ENCODE assay signal across 10 cellular contexts in genomic region chr18:70036771-70037452, GRCh38.
A peak's percentile ranks its signal among the peaks of the same experiment; 100 is the strongest.
DNase-seq lines count a peak whose midpoint lies in the region; ATAC-seq and TF ChIP-seq lines count a peak whose summit lies in the region.
"Had no signal": no experiment of that assay in that cellular context is flagged by ENCODE, and none has a peak within 500 bp of the region (broad histone marks: within the 10 kb centered on the region; RNA-seq: fewer than 3 reads in every experiment).

No MANE protein-coding gene starts in this region.

- H3K27me3 ChIP-seq in dorsolateral prefrontal cortex = no peaks in the 10 kb centered on the region
- H3K27me3 ChIP-seq: BLaER1 treated with 17β-estradiol and CSF1 and Interleukin-3, amounts not matched to agents 10 nM and 100 nM; transverse colon had no signal

- intact Hi-C loops in dorsolateral prefrontal cortex (cut with DNase I) = no loop called here

- no peak overlapping the region for H3K4me3 ChIP-seq in GM12865 (ENCODE audit: low read depth, low read length)
- no peak overlapping the region for H3K4me3 ChIP-seq in dorsolateral prefrontal cortex
- H3K4me3 ChIP-seq: BLaER1 treated with 17β-estradiol and CSF1 and Interleukin-3, amounts not matched to agents 10 nM and 100 nM; transverse colon had no signal

- TF ChIP-seq CTCF in GM12865 (IDR thresholded peaks at IDR 0.05; ENCODE audit: insufficient read depth, low read depth, low read length, missing control alignments) = no peak
- TF ChIP-seq CTCF in dorsolateral prefrontal cortex (IDR thresholded peaks at IDR 0.05 in 54 of 56, conservative IDR thresholded peaks at IDR 0.05 in 2 of 56; ENCODE audit: low read depth in 1 of 56, partially characterized antibody in 56 of 56) = no peak

- ATAC-seq in GM19395 (IDR thresholded peaks at IDR 0.05; ENCODE audit: unreplicated experiment) (peak; percentile 99), HG02970 (IDR thresholded peaks at IDR 0.05; ENCODE audit: low FRiP score, unreplicated experiment) (peak; percentile 97)

- DNase-seq in GM12865 (ENCODE audit: low read depth) (peak; percentile 87), RPMI8226 (peak; percentile 90), SKM-1 treated with dmso at 0.1 percent for 144 hours (lab: John Stamatoyannopoulos, UW; ENCODE audit: unreplicated experiment) (no peak), dorsolateral prefrontal cortex (no peak), NCI-H748 treated with DMSO at 0.1 percent for 48 hours (lab: John Stamatoyannopoulos, UW) (no peak), MV-4-11 (lab: John Stamatoyannopoulos, UW) (no peak)
- DNase-seq: transverse colon had no signal

- H3K27ac ChIP-seq in dorsolateral prefrontal cortex = peak overlapping the region in 5 of 59 donors; percentile 1 to 44 (median 6)
- H3K27ac ChIP-seq: transverse colon had no signal

Comparison
In these comparisons a context has a peak if more than half of its experiments do, and no peak if none do; other contexts are left out.
1. DNase-seq: peak in GM12865 (single experiment) and RPMI8226 (single experiment); none in SKM-1 treated with dmso at 0.1 percent for 144 hours (single experiment), dorsolateral prefrontal cortex (0 of 10), NCI-H748 treated with DMSO at 0.1 percent for 48 hours (single experiment) and MV-4-11 (single experiment).